ENCODE assay signal across 15 cellular contexts in genomic region chr3:174548841-174549623, GRCh38.
DNase-seq lines count a peak whose midpoint lies in the region; TF ChIP-seq lines count a peak whose summit lies in the region.
"Had no signal": no experiment of that assay in that cellular context is flagged by ENCODE, and none has a peak within 500 bp of the region (broad histone marks: within the 10 kb centered on the region; RNA-seq: fewer than 3 reads in every experiment).

No MANE protein-coding gene starts in this region.

- H3K27me3 Mint-ChIP-seq in neural progenitor cell (ENCODE audit: insufficient read depth, low read depth) = no peaks in the 10 kb centered on the region

- H3K9me2 ChIP-seq in Karpas-422 (replicated peaks; ENCODE audit: insufficient read depth, low read length) = no peaks in the 10 kb centered on the region

- H3K9me3 ChIP-seq in neural progenitor cell (ENCODE audit: low read depth) (no peaks in the 10 kb centered on the region), Karpas-422 (ENCODE audit: low read length) (peaks cover 6% of the 10 kb centered on the region; the same call in 1 of the 2 replicates)
- H3K9me3 ChIP-seq: BLaER1 had no signal

- H3K27me3 ChIP-seq in neural progenitor cell (no peaks in the 10 kb centered on the region), Karpas-422 (ENCODE audit: low read length) (no peaks in the 10 kb centered on the region)
- H3K27me3 ChIP-seq: BLaER1 had no signal

- no peak overlapping the region for H3K27ac Mint-ChIP-seq in neural progenitor cell
- H3K27ac Mint-ChIP-seq: CD4-positive, CD25-positive, alpha-beta regulatory T cell had no signal

- no peaks in the 10 kb centered on the region for H3K36me3 ChIP-seq in neural progenitor cell
- H3K36me3 ChIP-seq in Karpas-422 (ENCODE audit: insufficient read depth, low read length) = no peaks in the 10 kb centered on the region
- H3K36me3 ChIP-seq: BLaER1 had no signal

- no peaks in the 10 kb centered on the region for H3K4me1 Mint-ChIP-seq in neural progenitor cell
- H3K4me1 Mint-ChIP-seq: CD4-positive, CD25-positive, alpha-beta regulatory T cell had no signal

- peak overlapping the region; percentile 56 for H2AFZ ChIP-seq in neural progenitor cell (replicated peaks)
- H2AFZ ChIP-seq in Karpas-422 (ENCODE audit: low read length) = no peak overlapping the region
- H2AFZ ChIP-seq: GM23248 had no signal

- H3K79me2 ChIP-seq in neural progenitor cell (ENCODE audit: low read depth) = no peaks in the 10 kb centered on the region
- no peaks in the 10 kb centered on the region for H3K79me2 ChIP-seq in Karpas-422 (ENCODE audit: low read length)

- no peak for TF ChIP-seq CTCF in neural progenitor cell (IDR thresholded peaks at IDR 0.05)

- H3K4me2 ChIP-seq in neural progenitor cell = no peak overlapping the region
- H3K4me2 ChIP-seq in Karpas-422 (ENCODE audit: low read depth, low read length, poor library complexity, severe bottlenecking) = no peak overlapping the region

- no peaks in the 10 kb centered on the region for H3K9me3 Mint-ChIP-seq in neural progenitor cell

- H3K9ac ChIP-seq in neural progenitor cell (no peak overlapping the region), Karpas-422 (ENCODE audit: low read length) (no peak overlapping the region)
- H3K9ac ChIP-seq: BLaER1, GM23248 had no signal

- H3F3A ChIP-seq in neural progenitor cell (ENCODE audit: low read depth) = no peaks in the 10 kb centered on the region

- H3K4me3 ChIP-seq in neural progenitor cell = no peak overlapping the region
- H3K4me3 ChIP-seq in Karpas-422 (ENCODE audit: low read length) = no peak overlapping the region
- H3K4me3 ChIP-seq: BLaER1, GM23248 had no signal

- no peaks in the 10 kb centered on the region for H3K4me1 ChIP-seq in neural progenitor cell
- no peaks in the 10 kb centered on the region for H3K4me1 ChIP-seq in Karpas-422 (ENCODE audit: low read length)

- H4K20me1 ChIP-seq in neural progenitor cell (ENCODE audit: low read depth) (no peaks in the 10 kb centered on the region), Karpas-422 (ENCODE audit: insufficient read depth, low read depth, low read length) (no peaks in the 10 kb centered on the region)
- H4K20me1 ChIP-seq: BLaER1 had no signal

- no peaks in the 10 kb centered on the region for H3K36me3 Mint-ChIP-seq in neural progenitor cell
- H3K36me3 Mint-ChIP-seq: CD4-positive, CD25-positive, alpha-beta regulatory T cell had no signal

- H3K27ac ChIP-seq in neural progenitor cell (no peak overlapping the region), Karpas-422 (ENCODE audit: low read length) (no peak overlapping the region)
- H3K27ac ChIP-seq: BLaER1, GM23248 had no signal

- DNase-seq in NCI-H2171 treated with DMSO at 0.1 percent for 48 hours (lab: John Stamatoyannopoulos, UW) (peak; percentile 5), NCI-H2171 (lab: John Stamatoyannopoulos, UW) (no peak), NCI-H146 (lab: John Stamatoyannopoulos, UW) (peak; percentile 67), NCI-H774 (lab: John Stamatoyannopoulos, UW) (peak; percentile 35), neural progenitor cell (ENCODE audit: low spot score) (no peak), Karpas-422 (no peak), CD1c-positive myeloid dendritic cell (ENCODE audit: extremely low spot score) (no peak)
- no peak for DNase-seq in stimulated activated CD4-positive, alpha-beta T cell treated with anti-CD3 and anti-CD28 coated beads, Interleukin-1b, Interleukin-23, amount 100 ng/mL, for 48 hours
- DNase-seq: 8988T; AML-193; CD4-positive, CD25-positive, alpha-beta regulatory T cell; DMS53; GM23248; H7 had no signal

- H3K4me3 Mint-ChIP-seq in neural progenitor cell = no peak overlapping the region
- H3K4me3 Mint-ChIP-seq: CD4-positive, CD25-positive, alpha-beta regulatory T cell had no signal

Comparison
In these comparisons a context has a peak if more than half of its experiments do, and no peak if none do; other contexts are left out.
1. DNase-seq: peak in NCI-H2171 treated with DMSO at 0.1 percent for 48 hours (single experiment), NCI-H146 (single experiment) and NCI-H774 (single experiment); none in NCI-H2171 (single experiment), neural progenitor cell (single experiment), stimulated activated CD4-positive, alpha-beta T cell treated with anti-CD3 and anti-CD28 coated beads, Interleukin-1b, Interleukin-23, amount 100 ng/mL, for 48 hours (single experiment), Karpas-422 (single experiment) and CD1c-positive myeloid dendritic cell (single experiment).